Comparison of ENCODE assay signal across 16 cellular contexts in the genomic region with DNA sequence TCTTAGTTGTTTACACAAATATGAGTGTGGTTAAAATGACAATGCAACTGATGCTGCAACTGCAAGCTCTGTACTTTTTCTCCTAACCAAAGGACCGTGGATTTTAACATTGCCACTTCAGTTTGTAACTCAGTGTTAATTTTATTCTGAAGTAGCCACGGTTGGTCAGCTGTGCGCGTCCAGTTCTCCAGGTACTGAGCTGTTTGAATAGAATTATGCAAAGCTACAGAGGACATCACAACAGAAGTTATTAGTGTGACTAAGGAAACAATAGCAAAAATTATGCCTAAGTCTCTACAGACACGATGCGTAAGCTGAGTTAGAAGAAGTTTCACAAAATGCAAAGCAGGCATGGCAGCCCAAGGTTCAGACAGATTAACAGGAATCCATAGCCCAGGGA. TPM values are rescaled to one million over a fixed set of nuclear protein-coding genes. Genes with fewer than 3 reads are reported as not detected.
DNase-seq lines count a peak whose midpoint lies in the region; TF ChIP-seq lines count a peak whose summit lies in the region.
"Had no signal": no experiment of that assay in that cellular context is flagged by ENCODE, and none has a peak within 500 bp of the region (broad histone marks: within the 10 kb centered on the region; RNA-seq: fewer than 3 reads in every experiment).

No MANE protein-coding gene starts in this region.

- H4K20me1 ChIP-seq in Karpas-422 (ENCODE audit: insufficient read depth, low read depth, low read length) = no peaks in the 10 kb centered on the region

- H2AFZ ChIP-seq in Karpas-422 (ENCODE audit: low read length) = no peak overlapping the region
- H2AFZ ChIP-seq: GM23248 had no signal

- H3K36me3 ChIP-seq in Karpas-422 (ENCODE audit: insufficient read depth, low read length) = no peaks in the 10 kb centered on the region
- H3K36me3 ChIP-seq: HAP-1 had no signal

- H3K9ac ChIP-seq in Karpas-422 (ENCODE audit: low read length) = peak overlapping the region; percentile 42; the same call in 1 of the 2 replicates
- H3K9ac ChIP-seq: GM23248 had no signal

- H3K79me2 ChIP-seq in Karpas-422 (ENCODE audit: low read length) = peaks cover 5% of the 10 kb centered on the region

- H3K4me2 ChIP-seq in Karpas-422 (ENCODE audit: low read depth, low read length, poor library complexity, severe bottlenecking) = peak overlapping the region; percentile 53
- H3K4me2 ChIP-seq: A549 had no signal

- H3K27ac ChIP-seq in Karpas-422 (ENCODE audit: low read length) = no peak overlapping the region
- H3K27ac ChIP-seq in VCaP = peak overlapping the region; percentile 99
- H3K27ac ChIP-seq: 22Rv1, GM23248 had no signal

- no peak for TF ChIP-seq CTCF in VCaP (conservative IDR thresholded peaks at IDR 0.05)

- H3K4me1 ChIP-seq in Karpas-422 (ENCODE audit: low read length) = peaks cover 30% of the 10 kb centered on the region

- H3K9me2 ChIP-seq in Karpas-422 (replicated peaks; ENCODE audit: insufficient read depth, low read length) = no peaks in the 10 kb centered on the region

- peak overlapping the region; percentile 43; the same call in 1 of the 2 replicates for H3K4me3 ChIP-seq in Karpas-422 (ENCODE audit: low read length)
- H3K4me3 ChIP-seq: A549, GM23248, HAP-1 had no signal

- H3K27me3 ChIP-seq in Karpas-422 (ENCODE audit: low read length) = no peaks in the 10 kb centered on the region

- no peaks in the 10 kb centered on the region for H3K9me3 ChIP-seq in Karpas-422 (ENCODE audit: low read length)
- H3K9me3 ChIP-seq: A549, HAP-1 had no signal

- DNase-seq in DMS79 treated with DMSO at 0.1 percent for 48 hours (lab: John Stamatoyannopoulos, UW) (peak; percentile 14), DMS79 (lab: John Stamatoyannopoulos, UW) (no peak), Karpas-422 (peak; percentile 46), renal cortical epithelial cell (ENCODE audit: low read depth) (peak; percentile 52), NAMALWA (ENCODE audit: low spot score) (no peak), T-helper 2 cell (no peak)
- DNase-seq in activated CD4-positive, alpha-beta T cell treated with anti-CD3 and anti-CD28 coated beads, Interleukin-2, amount 50 U/mL, for 4 hours = no peak
- DNase-seq: AML-193; Calu3; CD4-positive, alpha-beta T cell; GDM1; GM23248 had no signal

RNA-seq across cellular contexts. Expression of a gene that starts 4.4 kb away (rescaled TPM):
- total RNA-seq in Karpas-422 (2014; rRNA removed; shearing (Covaris generic); ENCODE audit: low replicate concordance) = 26.1 and 35.9 TPM in 2 replicates
- total RNA-seq in renal cortical epithelial cell = 35.9 and 68.7 TPM in 2 replicates

RNA-seq across cellular contexts. Expression of a gene that starts 12.5 kb away (rescaled TPM):
- 10.2 and 14.4 TPM in 2 replicates for total RNA-seq in Karpas-422 (2014; rRNA removed; shearing (Covaris generic); ENCODE audit: low replicate concordance)
- 6.1 and 25.4 TPM in 2 replicates for total RNA-seq in renal cortical epithelial cell

Comparison
In these comparisons a context has a peak if more than half of its experiments do, and no peak if none do; other contexts are left out.
1. DNase-seq: peak in DMS79 treated with DMSO at 0.1 percent for 48 hours (single experiment), Karpas-422 (single experiment) and renal cortical epithelial cell (single experiment); none in DMS79 (single experiment), activated CD4-positive, alpha-beta T cell treated with anti-CD3 and anti-CD28 coated beads, Interleukin-2, amount 50 U/mL, for 4 hours (0 of 2), NAMALWA (single experiment) and T-helper 2 cell (0 of 5).